ENCODE assay signal across 11 cellular contexts in the genomic region with DNA sequence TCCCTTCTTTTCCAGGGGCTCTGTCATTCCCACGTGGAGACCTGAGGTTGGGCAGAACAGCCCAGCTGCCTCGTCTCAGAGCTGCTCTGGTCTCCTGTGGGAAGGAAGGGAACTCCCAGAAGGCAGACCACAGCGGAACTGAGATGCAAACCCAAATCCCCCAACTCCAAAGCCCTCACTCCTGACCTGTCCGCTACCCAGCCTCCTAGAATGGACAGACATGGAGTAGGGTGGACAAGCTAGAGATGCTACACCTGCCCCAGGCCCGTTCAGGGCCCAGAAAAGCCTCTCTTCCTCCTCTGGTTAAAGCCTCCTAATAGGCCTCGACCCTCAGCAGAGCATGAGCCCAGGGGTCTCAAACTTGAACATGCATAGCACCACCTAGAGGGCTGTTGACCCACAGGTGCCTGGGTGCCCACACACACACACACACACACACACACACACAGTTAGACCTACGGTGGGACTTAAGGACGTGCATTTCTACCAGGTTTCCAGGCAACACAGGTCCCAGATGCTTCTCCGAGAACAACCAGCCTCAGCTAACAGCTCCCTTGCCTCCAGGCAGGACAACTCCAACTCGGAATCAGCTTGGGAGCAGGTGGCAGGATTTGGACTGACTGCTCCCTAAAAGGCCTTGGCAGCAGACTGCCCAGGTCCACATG.
DNase-seq lines count a peak whose midpoint lies in the region; ATAC-seq, FAIRE-seq and TF ChIP-seq lines count a peak whose summit lies in the region.
"Had no signal": no experiment of that assay in that cellular context is flagged by ENCODE, and none has a peak within 500 bp of the region (broad histone marks: within the 10 kb centered on the region; RNA-seq: fewer than 3 reads in every experiment).

No MANE protein-coding gene starts in this region.

- H3K9me2 ChIP-seq in HCT116 (ENCODE audit: insufficient read depth), result no peaks in the 10 kb centered on the region

- H3K4me2 ChIP-seq in HCT116 (ENCODE audit: low read length), result no peak overlapping the region
- H3K4me2 ChIP-seq in HepG2 (ENCODE audit: low read depth, low read length), result no peak overlapping the region

- POLR2A ChIA-PET in HCT116 (lab: Charles Lee), result no interaction called here
- POLR2A ChIA-PET in HepG2 (lab: Yijun Ruan, JAX), result interaction anchor here (0.9 to 1.6 kb wide), 2 partner anchors 10 to 35 kb away, joined by 3 to 4 read pairs; no protein-coding TSS in a partner anchor

- H3K9me3 ChIP-seq in HCT116 (ENCODE audit: control insufficient read depth in 1 of 2, insufficient read depth in 1 of 2, low read depth in 1 of 2, low read length in 2 of 2) (no peaks in the 10 kb centered on the region), HepG2 (ENCODE audit: low read length) (no peaks in the 10 kb centered on the region)

- BruUV-seq in HCT116 (replicated peaks; lab: Mats Ljungman, UMichigan), result no TSS peak
- BruUV-seq in HepG2 (replicated peaks; lab: Mats Ljungman, UMichigan), result no TSS peak

- no peak overlapping the region for H3K27ac ChIP-seq in HCT116 (ENCODE audit: low read depth, low read length)
- no peak overlapping the region for H3K27ac ChIP-seq in HepG2 (ENCODE audit: extremely low read length, insufficient read depth, low read length)
- peak overlapping the region; percentile 79 for H3K27ac ChIP-seq in substantia nigra (ENCODE audit: low read depth, low read length, poor library complexity, severe bottlenecking)

- TF ChIP-seq POLR2A in HCT116 (IDR thresholded peaks at IDR 0.05; ENCODE audit: borderline replicate concordance, extremely low read depth, insufficient read depth, insufficient read length) (no peak), HepG2 (IDR thresholded peaks at IDR 0.05; ENCODE audit: insufficient read depth in 1 of 2, low read depth in 2 of 2, low read length in 2 of 2) (no peak)

- TF ChIP-seq EP300 in HepG2 (IDR thresholded peaks at IDR 0.05; ENCODE audit: low read depth in 2 of 2, low read length in 2 of 2) (no peak), HepG2 (CRISPR knock-in tag; IDR thresholded peaks at IDR 0.05; ENCODE audit: borderline replicate concordance) (no peak)

- no peak for FAIRE-seq in HepG2 (lab: Jason Lieb, UNC)
- FAIRE-seq in frontal cortex (lab: Jason Lieb, UNC), result no peak

- DNase-seq in HCT116 (ENCODE audit: low read depth, low spot score) (no peak), cerebellar cortex (ENCODE audit: low spot score) (peak; percentile 28), HepG2 (ENCODE audit: low spot score) (peak; percentile 38), substantia nigra (lab: John Stamatoyannopoulos, UW) (no peak), frontal cortex (ENCODE audit: low spot score in 2 of 2) (no peak), KG1 (lab: John Stamatoyannopoulos, UW) (no peak)
- no peak for DNase-seq in stimulated activated CD4-positive, alpha-beta T cell treated with anti-CD3 and anti-CD28 coated beads, Interleukin-2, amount 100 ng/mL, for 48 hours
- DNase-seq: activated CD4-positive, alpha-beta memory T cell treated with anti-CD3 and anti-CD28 coated beads, Interleukin-2, amount 10 ng/mL, durations not matched to agents 7 days and 5 days; COR-L47; NCI-H1436 had no signal

- H3K36me3 ChIP-seq in HCT116 (ENCODE audit: control insufficient read depth in 1 of 2, insufficient read depth in 2 of 2, low read length in 2 of 2), result no peaks in the 10 kb centered on the region
- H3K36me3 ChIP-seq in HepG2 (replicated peaks in 1 of 2; ENCODE audit: control insufficient read depth in 1 of 2, insufficient read depth in 2 of 2, low read length in 2 of 2), result no peaks in the 10 kb centered on the region; a peak in 1 of 5 replicates

- no peaks in the 10 kb centered on the region for H3K4me1 ChIP-seq in HCT116 (ENCODE audit: control insufficient read depth in 1 of 2, insufficient read depth in 2 of 2, low read length in 2 of 2)
- peaks cover 84% of the 10 kb centered on the region for H3K4me1 ChIP-seq in HepG2 (ENCODE audit: insufficient read depth, low read length)

- H3K9ac ChIP-seq in HCT116 (ENCODE audit: low read length) (no peak overlapping the region), HepG2 (ENCODE audit: insufficient read depth, low read depth, low read length) (no peak overlapping the region)

- in situ Hi-C loops in HepG2 (cut with HindIII; ENCODE audit: extremely low pct_ligation_motif_present, low pct_unique_long_range_greater_than_20kb), result no loop called here

- WGBS in HepG2 (ENCODE audit: low lambda C conversion rate), result 78% methylated on average over 10 of the region's 10 CpGs

- H3K27me3 ChIP-seq in HCT116 (ENCODE audit: insufficient read depth, low read length), result no peaks in the 10 kb centered on the region
- no peaks in the 10 kb centered on the region for H3K27me3 ChIP-seq in HepG2 (ENCODE audit: control insufficient read depth in 1 of 2, insufficient read depth in 2 of 2, low read length in 2 of 2)

- CTCF ChIA-PET in HCT116 (lab: Charles Lee), result interaction anchor here (0.6 to 1.1 kb wide), 2 partner anchors 85 to 469 kb away, joined by 3 read pairs; no protein-coding TSS in a partner anchor
- CTCF ChIA-PET in HepG2 (lab: Yijun Ruan, JAX; ENCODE audit: low intra/inter-chr PET ratio, low total read pairs), result interaction anchor here (1.5 kb wide), 1 partner anchor 20 kb away, joined by 5 read pairs; no protein-coding TSS in a partner anchor

- H3K79me2 ChIP-seq in HCT116 (ENCODE audit: insufficient read depth, low read length), result no peaks in the 10 kb centered on the region
- H3K79me2 ChIP-seq in HepG2 (ENCODE audit: insufficient read depth, low read length), result no peaks in the 10 kb centered on the region

- H4K20me1 ChIP-seq in HCT116 (ENCODE audit: insufficient read depth) (no peaks in the 10 kb centered on the region), HepG2 (ENCODE audit: insufficient read depth, low read length) (no peaks in the 10 kb centered on the region)

- no peak overlapping the region for H2AFZ ChIP-seq in HCT116 (ENCODE audit: low read depth, low read length, poor library complexity, severe bottlenecking)
- no peak overlapping the region for H2AFZ ChIP-seq in HepG2 (ENCODE audit: low read length)

- ATAC-seq in HCT116 (peak; percentile 57; the same call in 1 of the 2 replicates), HepG2 (peak; percentile 44), HG02884 (IDR thresholded peaks at IDR 0.05; ENCODE audit: unreplicated experiment) (no peak)

- TF ChIP-seq CTCF in HCT116 (IDR thresholded peaks at IDR 0.05 in 2 of 3, conservative IDR thresholded peaks at IDR 0.05 in 1 of 3; ENCODE audit: borderline replicate concordance in 1 of 3, insufficient read depth in 1 of 3, low read depth in 2 of 3, low read length in 2 of 3) (0 out of 6 replicates have a peak, but pooled peaks of 2 of the 3 experiments have one; percentile 16 to 18), HepG2 (CRISPR knock-in tag; IDR thresholded peaks at IDR 0.05) (peak; percentile 73)

- H3K4me3 ChIP-seq in HCT116 (replicated peaks in 1 of 2; ENCODE audit: low read depth in 1 of 2, low read length in 2 of 2) (no peak overlapping the region), HepG2 (replicated peaks in 1 of 3; ENCODE audit: insufficient read depth in 1 of 3, low read depth in 2 of 3, low read length in 3 of 3) (no peak overlapping the region)

- TF ChIP-seq RAD21 in HCT116 (IDR thresholded peaks at IDR 0.05; ENCODE audit: low read depth) (no peak), HepG2 (CRISPR knock-in tag; IDR thresholded peaks at IDR 0.05) (0 out of 2 replicates have a peak, but pooled peaks have one; percentile 16)

- RAD21 ChIA-PET in HCT116 (lab: Charles Lee; ENCODE audit: low non-redundant PET in 1 of 2, low total read pairs in 2 of 2, uncharacterized antibody in 2 of 2, unreplicated experiment in 2 of 2), result no interaction called here

- intact Hi-C loops in HCT116 (cut with micrococcal nuclease), result no loop called here
- intact Hi-C loops in HepG2 (cut with micrococcal nuclease; ENCODE audit: unreplicated experiment), result loop anchor here (1.0 kb wide), 1 partner anchor 19 kb away; no protein-coding TSS in a partner anchor

TF ChIP-seq in HCT116, 20 proteins besides CTCF, POLR2A, EP300 and RAD21 (continues in another document):
- TF ChIP-seq EGR1 (IDR thresholded peaks at IDR 0.05; ENCODE audit: low read depth), result no peak
- TF ChIP-seq ZNF274 (IDR thresholded peaks at IDR 0.05; ENCODE audit: low read depth, low read length), result no peak
- TF ChIP-seq, protein P1, sequence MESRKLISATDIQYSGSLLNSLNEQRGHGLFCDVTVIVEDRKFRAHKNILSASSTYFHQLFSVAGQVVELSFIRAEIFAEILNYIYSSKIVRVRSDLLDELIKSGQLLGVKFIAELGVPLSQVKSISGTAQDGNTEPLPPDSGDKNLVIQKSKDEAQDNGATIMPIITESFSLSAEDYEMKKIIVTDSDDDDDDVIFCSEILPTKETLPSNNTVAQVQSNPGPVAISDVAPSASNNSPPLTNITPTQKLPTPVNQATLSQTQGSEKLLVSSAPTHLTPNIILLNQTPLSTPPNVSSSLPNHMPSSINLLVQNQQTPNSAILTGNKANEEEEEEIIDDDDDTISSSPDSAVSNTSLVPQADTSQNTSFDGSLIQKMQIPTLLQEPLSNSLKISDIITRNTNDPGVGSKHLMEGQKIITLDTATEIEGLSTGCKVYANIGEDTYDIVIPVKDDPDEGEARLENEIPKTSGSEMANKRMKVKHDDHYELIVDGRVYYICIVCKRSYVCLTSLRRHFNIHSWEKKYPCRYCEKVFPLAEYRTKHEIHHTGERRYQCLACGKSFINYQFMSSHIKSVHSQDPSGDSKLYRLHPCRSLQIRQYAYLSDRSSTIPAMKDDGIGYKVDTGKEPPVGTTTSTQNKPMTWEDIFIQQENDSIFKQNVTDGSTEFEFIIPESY (IDR thresholded peaks at IDR 0.05; ENCODE audit: extremely low read depth, insufficient replicate concordance, low read length), result no peak
- no peak for TF ChIP-seq SRF (IDR thresholded peaks at IDR 0.05; ENCODE audit: low read depth)

TF ChIP-seq in HepG2, 621 proteins besides CTCF, POLR2A, EP300 and RAD21 (continues in another document):
- TF ChIP-seq SP2 (CRISPR knock-in tag; IDR thresholded peaks at IDR 0.05) (0 out of 2 replicates have a peak, but pooled peaks have one; percentile 26), ZZZ3 (CRISPR knock-in tag; IDR thresholded peaks at IDR 0.05; ENCODE audit: borderline replicate concordance) (0 out of 2 replicates have a peak, but pooled peaks have one; percentile 48), NFE2 (CRISPR knock-in tag; IDR thresholded peaks at IDR 0.05) (no peak)

Comparison
In these comparisons a context has a peak if more than half of its experiments do, and no peak if none do; other contexts are left out.
1. DNase-seq: peak in cerebellar cortex (single experiment) and HepG2 (single experiment); none in HCT116 (single experiment), substantia nigra (0 of 49), frontal cortex (0 of 2), stimulated activated CD4-positive, alpha-beta T cell treated with anti-CD3 and anti-CD28 coated beads, Interleukin-2, amount 100 ng/mL, for 48 hours (0 of 2) and KG1 (single experiment).